In the genomic region with DNA sequence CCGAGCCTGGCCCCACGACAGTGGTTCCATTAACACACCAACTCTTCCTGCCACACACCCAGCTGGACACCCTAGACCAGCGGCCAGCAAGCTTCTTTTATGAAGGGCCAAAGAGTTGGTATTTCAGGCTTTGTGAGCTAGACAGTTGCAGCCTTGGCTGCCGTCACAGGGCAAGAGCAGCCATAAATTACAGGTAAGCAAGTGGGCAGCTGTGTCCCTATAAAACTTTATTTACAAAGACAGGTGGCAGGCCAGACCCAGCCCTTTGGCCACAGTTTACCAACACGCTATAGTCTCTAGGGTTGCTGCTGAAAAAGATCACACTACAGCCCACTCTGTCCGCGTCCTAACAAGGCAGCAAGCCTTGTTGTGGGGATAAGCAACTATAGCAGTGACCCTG, we compare ENCODE assay signal across 13 cellular contexts. TPM values are rescaled to one million over a fixed set of nuclear protein-coding genes. Genes with fewer than 3 reads are reported as not detected.
DNase-seq lines count a peak whose midpoint lies in the region; ATAC-seq and TF ChIP-seq lines count a peak whose summit lies in the region.
"Had no signal": no experiment of that assay in that cellular context is flagged by ENCODE, and none has a peak within 500 bp of the region (broad histone marks: within the 10 kb centered on the region; RNA-seq: fewer than 3 reads in every experiment).

No MANE protein-coding gene starts in this region.

- H3K9me3 Mint-ChIP-seq in naive thymus-derived CD8-positive, alpha-beta T cell: no peaks in the 10 kb centered on the region
- no peaks in the 10 kb centered on the region for H3K9me3 Mint-ChIP-seq in activated T-cell treated with anti-CD3 and anti-CD28 coated beads, Interleukin-2, amount 50 U/mL, for 24 hours

- peak overlapping the region in 7 of 10 donors; percentile 39 to 95 (median 55) for H3K27ac Mint-ChIP-seq in naive thymus-derived CD8-positive, alpha-beta T cell
- no peak overlapping the region for H3K27ac Mint-ChIP-seq in activated T-cell treated with anti-CD3 and anti-CD28 coated beads, Interleukin-2, amount 50 U/mL, for 24 hours

- peaks cover 0 to 4% (median 0%) of the 10 kb centered on the region in 3 donors for H3K36me3 Mint-ChIP-seq in naive thymus-derived CD8-positive, alpha-beta T cell
- H3K36me3 Mint-ChIP-seq in activated T-cell treated with anti-CD3 and anti-CD28 coated beads, Interleukin-2, amount 50 U/mL, for 24 hours (ENCODE audit: low read depth): peaks cover 3% of the 10 kb centered on the region
- H3K36me3 Mint-ChIP-seq: activated naive CD8-positive, alpha-beta T cell had no signal

- no peaks in the 10 kb centered on the region for H3K27me3 ChIP-seq in right atrium auricular region

- H3K36me3 ChIP-seq in right atrium auricular region: no peaks in the 10 kb centered on the region

- H3K27ac ChIP-seq in right atrium auricular region (peak overlapping the region; percentile 83 to 95), cingulate gyrus (ENCODE audit: low read depth, low read length) (peak overlapping the region; percentile 7)

- ATAC-seq in left cardiac atrium: no peak
- no peak for ATAC-seq in naive thymus-derived CD8-positive, alpha-beta T cell

- POLR2A ChIA-PET in naive thymus-derived CD8-positive, alpha-beta T cell (lab: Charles Lee): interaction anchor here (9.3 kb wide), 1 partner anchor 11 kb away, joined by 71 read pairs; the partner anchor contains the start of gene ELL

- no peak overlapping the region for H3K4me3 Mint-ChIP-seq in naive thymus-derived CD8-positive, alpha-beta T cell
- H3K4me3 Mint-ChIP-seq in activated T-cell treated with anti-CD3 and anti-CD28 coated beads, Interleukin-2, amount 50 U/mL, for 24 hours: no peak overlapping the region

- H3K27me3 Mint-ChIP-seq in naive thymus-derived CD8-positive, alpha-beta T cell: no peaks in the 10 kb centered on the region
- no peaks in the 10 kb centered on the region for H3K27me3 Mint-ChIP-seq in activated T-cell treated with anti-CD3 and anti-CD28 coated beads, Interleukin-2, amount 50 U/mL, for 24 hours
- H3K27me3 Mint-ChIP-seq: activated naive CD8-positive, alpha-beta T cell had no signal

- H3K9me3 ChIP-seq in right atrium auricular region: no peaks in the 10 kb centered on the region

- peaks cover 4 to 93% of the 10 kb centered on the region in 2 donors for H3K4me1 ChIP-seq in right atrium auricular region

- DNase-seq in right atrium auricular region (ENCODE audit: low spot score) (no peak), left cardiac atrium (no peak), NCI-H82 treated with DMSO at 0.1 percent for 48 hours (lab: John Stamatoyannopoulos, UW; ENCODE audit: unreplicated experiment) (no peak), NK-92 (lab: John Stamatoyannopoulos, UW; ENCODE audit: unreplicated experiment) (no peak)
- no peak for DNase-seq in naive thymus-derived CD8-positive, alpha-beta T cell
- no peak for DNase-seq in stimulated activated CD4-positive, alpha-beta T cell treated with anti-CD3 and anti-CD28 coated beads, Interleukin-2, amount 100 ng/mL, for 48 hours
- no peak for DNase-seq in activated T-cell treated with anti-CD3 and anti-CD28 coated beads, Interleukin-2, amount 50 U/mL, for 24 hours
- DNase-seq: activated CD8-positive, alpha-beta memory T cell treated with anti-CD3 and anti-CD28 coated beads, Interleukin-2, amount 50 U/mL, for 4 hours; DND-41; NCI-H1105; stimulated activated naive CD4-positive, alpha-beta T cell had no signal

- intact Hi-C loops in left cardiac atrium (cut with DNase I): loop anchor here in 1 of 2 donors (5.0 kb wide), 1 partner anchor 36 kb away; no protein-coding TSS in a partner anchor

- peaks cover 35 to 86% (median 81%) of the 10 kb centered on the region in 4 donors for H3K4me1 Mint-ChIP-seq in naive thymus-derived CD8-positive, alpha-beta T cell
- H3K4me1 Mint-ChIP-seq in activated T-cell treated with anti-CD3 and anti-CD28 coated beads, Interleukin-2, amount 50 U/mL, for 24 hours (ENCODE audit: low read depth): peaks cover 77% of the 10 kb centered on the region

- no peak for TF ChIP-seq CTCF in right atrium auricular region (IDR thresholded peaks at IDR 0.05)

- H3K4me3 ChIP-seq in right atrium auricular region: no peak overlapping the region

RNA-seq across cellular contexts. Expression of gene ELL, which starts 13.3 kb away (rescaled TPM):
- total RNA-seq in right atrium auricular region: 10 to 100 TPM; 12.4 to 17.5 TPM
- 10 to 100 TPM; 10.8 to 18.7 TPM for total RNA-seq in left cardiac atrium
- 10 to 100 TPM; 23.7 to 24.1 TPM for total RNA-seq in naive thymus-derived CD8-positive, alpha-beta T cell
- 10 to 100 TPM in 1 of 3 donors, 1 to 10 TPM in 2; 7.6 to 11.0 (median 9.3) TPM for polyA plus RNA-seq in naive thymus-derived CD8-positive, alpha-beta T cell

RNA-seq across cellular contexts. Expression of gene FKBP8, which starts 34.8 kb away (rescaled TPM):
- total RNA-seq in right atrium auricular region (100 to 1,000 TPM; 192 to 345 TPM), left cardiac atrium (100 to 1,000 TPM; 169 to 174 TPM)
- total RNA-seq in naive thymus-derived CD8-positive, alpha-beta T cell: 100 to 1,000 TPM; 235 to 236 TPM
- polyA plus RNA-seq in naive thymus-derived CD8-positive, alpha-beta T cell: 100 to 1,000 TPM in 2 of 3 donors, 10 to 100 TPM in 1; 87.0 to 125 (median 106) TPM

RNA-seq across cellular contexts. Expression of gene KXD1, which starts 49.1 kb away (rescaled TPM):
- total RNA-seq in right atrium auricular region (100 to 1,000 TPM in 1 of 2 donors, 10 to 100 TPM in 1; 60.7 to 114 TPM), left cardiac atrium (10 to 100 TPM; 53.0 to 53.4 TPM)
- total RNA-seq in naive thymus-derived CD8-positive, alpha-beta T cell: 10 to 100 TPM; 96.2 to 97.9 TPM
- 10 to 100 TPM; 68.3 to 80.2 (median 79.4) TPM for polyA plus RNA-seq in naive thymus-derived CD8-positive, alpha-beta T cell
